ENCODE assay signal across 2 cellular contexts in genomic region chr19:48779636-48780035, GRCh38.
A peak's percentile ranks its signal among the peaks of the same experiment; 100 is the strongest.
TF ChIP-seq lines count a peak whose summit lies in the region.

No MANE protein-coding gene starts in this region.

TF ChIP-seq in HEK293, 187 proteins besides CTCF, POLR2A, EP300 and RAD21:
- no peak for TF ChIP-seq ZNF433 (tag by site-specific recombination; IDR thresholded peaks at IDR 0.05; ENCODE audit: low read depth)
- TF ChIP-seq SCRT2 (tag by site-specific recombination; IDR thresholded peaks at IDR 0.05) = no peak
- TF ChIP-seq, protein P1, sequence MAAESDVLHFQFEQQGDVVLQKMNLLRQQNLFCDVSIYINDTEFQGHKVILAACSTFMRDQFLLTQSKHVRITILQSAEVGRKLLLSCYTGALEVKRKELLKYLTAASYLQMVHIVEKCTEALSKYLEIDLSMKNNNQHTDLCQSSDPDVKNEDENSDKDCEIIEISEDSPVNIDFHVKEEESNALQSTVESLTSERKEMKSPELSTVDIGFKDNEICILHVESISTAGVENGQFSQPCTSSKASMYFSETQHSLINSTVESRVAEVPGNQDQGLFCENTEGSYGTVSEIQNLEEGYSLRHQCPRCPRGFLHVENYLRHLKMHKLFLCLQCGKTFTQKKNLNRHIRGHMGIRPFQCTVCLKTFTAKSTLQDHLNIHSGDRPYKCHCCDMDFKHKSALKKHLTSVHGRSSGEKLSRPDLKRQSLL (tag by site-specific recombination; IDR thresholded peaks at IDR 0.05) = no peak
- TF ChIP-seq ZNF23 (tag by site-specific recombination; IDR thresholded peaks at IDR 0.05; ENCODE audit: borderline replicate concordance) = no peak
- TF ChIP-seq ZNF473 (tag by site-specific recombination; IDR thresholded peaks at IDR 0.05) = no peak
- no peak for TF ChIP-seq ZNF555 (tag by site-specific recombination; conservative IDR thresholded peaks at IDR 0.05)
- no peak for TF ChIP-seq ZNF112 (tag by site-specific recombination; IDR thresholded peaks at IDR 0.05)
- no peak for TF ChIP-seq ZNF654 (tag by site-specific recombination; IDR thresholded peaks at IDR 0.05; ENCODE audit: low read depth)
- TF ChIP-seq, protein P2, sequence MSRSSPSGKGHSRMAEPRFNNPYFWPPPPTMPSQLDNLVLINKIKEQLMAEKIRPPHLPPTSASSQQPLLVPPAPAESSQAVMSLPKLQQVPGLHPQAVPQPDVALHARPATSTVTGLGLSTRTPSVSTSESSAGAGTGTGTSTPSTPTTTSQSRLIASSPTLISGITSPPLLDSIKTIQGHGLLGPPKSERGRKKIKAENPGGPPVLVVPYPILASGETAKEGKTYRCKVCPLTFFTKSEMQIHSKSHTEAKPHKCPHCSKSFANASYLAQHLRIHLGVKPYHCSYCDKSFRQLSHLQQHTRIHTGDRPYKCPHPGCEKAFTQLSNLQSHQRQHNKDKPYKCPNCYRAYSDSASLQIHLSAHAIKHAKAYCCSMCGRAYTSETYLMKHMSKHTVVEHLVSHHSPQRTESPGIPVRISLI (tag by site-specific recombination; IDR thresholded peaks at IDR 0.05) = no peak
- TF ChIP-seq ZNF335 (tag by site-specific recombination; conservative IDR thresholded peaks at IDR 0.05) = peak; percentile 51; the same call in 1 of the 2 replicates
- TF ChIP-seq, protein P3, sequence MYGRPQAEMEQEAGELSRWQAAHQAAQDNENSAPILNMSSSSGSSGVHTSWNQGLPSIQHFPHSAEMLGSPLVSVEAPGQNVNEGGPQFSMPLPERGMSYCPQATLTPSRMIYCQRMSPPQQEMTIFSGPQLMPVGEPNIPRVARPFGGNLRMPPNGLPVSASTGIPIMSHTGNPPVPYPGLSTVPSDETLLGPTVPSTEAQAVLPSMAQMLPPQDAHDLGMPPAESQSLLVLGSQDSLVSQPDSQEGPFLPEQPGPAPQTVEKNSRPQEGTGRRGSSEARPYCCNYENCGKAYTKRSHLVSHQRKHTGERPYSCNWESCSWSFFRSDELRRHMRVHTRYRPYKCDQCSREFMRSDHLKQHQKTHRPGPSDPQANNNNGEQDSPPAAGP (tag by site-specific recombination; IDR thresholded peaks at IDR 0.05) = no peak
- TF ChIP-seq RBAK (tag by site-specific recombination; IDR thresholded peaks at IDR 0.05) = peak; percentile 45; the same call in 1 of the 2 replicates
- TF ChIP-seq ZFP69B (tag by site-specific recombination; IDR thresholded peaks at IDR 0.05) = no peak
- no peak for TF ChIP-seq PRDM1 (tag by site-specific recombination; IDR thresholded peaks at IDR 0.05)

TF ChIP-seq in K562, 482 proteins besides CTCF, POLR2A, EP300 and RAD21:
- TF ChIP-seq PTTG1 (tag; IDR thresholded peaks at IDR 0.05; ENCODE audit: low read depth) = no peak
- TF ChIP-seq, protein P4, sequence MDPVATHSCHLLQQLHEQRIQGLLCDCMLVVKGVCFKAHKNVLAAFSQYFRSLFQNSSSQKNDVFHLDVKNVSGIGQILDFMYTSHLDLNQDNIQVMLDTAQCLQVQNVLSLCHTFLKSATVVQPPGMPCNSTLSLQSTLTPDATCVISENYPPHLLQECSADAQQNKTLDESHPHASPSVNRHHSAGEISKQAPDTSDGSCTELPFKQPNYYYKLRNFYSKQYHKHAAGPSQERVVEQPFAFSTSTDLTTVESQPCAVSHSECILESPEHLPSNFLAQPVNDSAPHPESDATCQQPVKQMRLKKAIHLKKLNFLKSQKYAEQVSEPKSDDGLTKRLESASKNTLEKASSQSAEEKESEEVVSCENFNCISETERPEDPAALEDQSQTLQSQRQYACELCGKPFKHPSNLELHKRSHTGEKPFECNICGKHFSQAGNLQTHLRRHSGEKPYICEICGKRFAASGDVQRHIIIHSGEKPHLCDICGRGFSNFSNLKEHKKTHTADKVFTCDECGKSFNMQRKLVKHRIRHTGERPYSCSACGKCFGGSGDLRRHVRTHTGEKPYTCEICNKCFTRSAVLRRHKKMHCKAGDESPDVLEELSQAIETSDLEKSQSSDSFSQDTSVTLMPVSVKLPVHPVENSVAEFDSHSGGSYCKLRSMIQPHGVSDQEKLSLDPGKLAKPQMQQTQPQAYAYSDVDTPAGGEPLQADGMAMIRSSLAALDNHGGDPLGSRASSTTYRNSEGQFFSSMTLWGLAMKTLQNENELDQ (CRISPR knock-in tag; IDR thresholded peaks at IDR 0.05; ENCODE audit: borderline replicate concordance) = no peak
- TF ChIP-seq, protein P5, sequence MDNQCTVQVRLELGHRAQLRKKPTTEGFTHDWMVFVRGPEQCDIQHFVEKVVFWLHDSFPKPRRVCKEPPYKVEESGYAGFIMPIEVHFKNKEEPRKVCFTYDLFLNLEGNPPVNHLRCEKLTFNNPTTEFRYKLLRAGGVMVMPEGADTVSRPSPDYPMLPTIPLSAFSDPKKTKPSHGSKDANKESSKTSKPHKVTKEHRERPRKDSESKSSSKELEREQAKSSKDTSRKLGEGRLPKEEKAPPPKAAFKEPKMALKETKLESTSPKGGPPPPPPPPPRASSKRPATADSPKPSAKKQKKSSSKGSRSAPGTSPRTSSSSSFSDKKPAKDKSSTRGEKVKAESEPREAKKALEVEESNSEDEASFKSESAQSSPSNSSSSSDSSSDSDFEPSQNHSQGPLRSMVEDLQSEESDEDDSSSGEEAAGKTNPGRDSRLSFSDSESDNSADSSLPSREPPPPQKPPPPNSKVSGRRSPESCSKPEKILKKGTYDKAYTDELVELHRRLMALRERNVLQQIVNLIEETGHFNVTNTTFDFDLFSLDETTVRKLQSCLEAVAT (IDR thresholded peaks at IDR 0.05) = no peak
- no peak for TF ChIP-seq HNRNPL (IDR thresholded peaks at IDR 0.05; ENCODE audit: low read depth, low read length)
- TF ChIP-seq ZNF174 (CRISPR knock-in tag; IDR thresholded peaks at IDR 0.05) = no peak
- TF ChIP-seq KDM1A (IDR thresholded peaks at IDR 0.05) = no peak
- TF ChIP-seq NR2C1 (IDR thresholded peaks at IDR 0.05) = no peak
- TF ChIP-seq NR2C1 (tag; IDR thresholded peaks at IDR 0.05) = no peak
- no peak for TF ChIP-seq ZNF134 (CRISPR knock-in tag; conservative IDR thresholded peaks at IDR 0.05)
- TF ChIP-seq ZNF444 (CRISPR knock-in tag; IDR thresholded peaks at IDR 0.05) = no peak
- no peak for TF ChIP-seq SIX5 (IDR thresholded peaks at IDR 0.05; ENCODE audit: borderline replicate concordance in 1 of 2, insufficient read depth in 1 of 2, low read depth in 1 of 2, low read length in 2 of 2)
- TF ChIP-seq HIVEP1 (CRISPR knock-in tag; IDR thresholded peaks at IDR 0.05) = no peak
- TF ChIP-seq, protein P6, sequence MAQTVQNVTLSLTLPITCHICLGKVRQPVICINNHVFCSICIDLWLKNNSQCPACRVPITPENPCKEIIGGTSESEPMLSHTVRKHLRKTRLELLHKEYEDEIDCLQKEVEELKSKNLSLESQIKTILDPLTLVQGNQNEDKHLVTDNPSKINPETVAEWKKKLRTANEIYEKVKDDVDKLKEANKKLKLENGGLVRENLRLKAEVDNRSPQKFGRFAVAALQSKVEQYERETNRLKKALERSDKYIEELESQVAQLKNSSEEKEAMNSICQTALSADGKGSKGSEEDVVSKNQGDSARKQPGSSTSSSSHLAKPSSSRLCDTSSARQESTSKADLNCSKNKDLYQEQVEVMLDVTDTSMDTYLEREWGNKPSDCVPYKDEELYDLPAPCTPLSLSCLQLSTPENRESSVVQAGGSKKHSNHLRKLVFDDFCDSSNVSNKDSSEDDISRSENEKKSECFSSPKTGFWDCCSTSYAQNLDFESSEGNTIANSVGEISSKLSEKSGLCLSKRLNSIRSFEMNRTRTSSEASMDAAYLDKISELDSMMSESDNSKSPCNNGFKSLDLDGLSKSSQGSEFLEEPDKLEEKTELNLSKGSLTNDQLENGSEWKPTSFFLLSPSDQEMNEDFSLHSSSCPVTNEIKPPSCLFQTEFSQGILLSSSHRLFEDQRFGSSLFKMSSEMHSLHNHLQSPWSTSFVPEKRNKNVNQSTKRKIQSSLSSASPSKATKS (CRISPR knock-in tag; IDR thresholded peaks at IDR 0.05) = no peak
- TF ChIP-seq EGR1 (conservative IDR thresholded peaks at IDR 0.05) = no peak
- no peak for TF ChIP-seq NRF1 (conservative IDR thresholded peaks at IDR 0.05 in 1 of 2, IDR thresholded peaks at IDR 0.05 in 1 of 2)
- TF ChIP-seq EP400 (IDR thresholded peaks at IDR 0.05) = no peak
- no peak for TF ChIP-seq ADNP (tag; IDR thresholded peaks at IDR 0.05)
- TF ChIP-seq STAT5B (CRISPR knock-in tag; IDR thresholded peaks at IDR 0.05) = no peak
- no peak for TF ChIP-seq SIN3B (IDR thresholded peaks at IDR 0.05; ENCODE audit: low read depth)
- TF ChIP-seq SMC3 (conservative IDR thresholded peaks at IDR 0.05; ENCODE audit: insufficient read depth, low read depth, low read length) = no peak
